17 cellular contexts compared by ENCODE assay signal in the genomic region with DNA sequence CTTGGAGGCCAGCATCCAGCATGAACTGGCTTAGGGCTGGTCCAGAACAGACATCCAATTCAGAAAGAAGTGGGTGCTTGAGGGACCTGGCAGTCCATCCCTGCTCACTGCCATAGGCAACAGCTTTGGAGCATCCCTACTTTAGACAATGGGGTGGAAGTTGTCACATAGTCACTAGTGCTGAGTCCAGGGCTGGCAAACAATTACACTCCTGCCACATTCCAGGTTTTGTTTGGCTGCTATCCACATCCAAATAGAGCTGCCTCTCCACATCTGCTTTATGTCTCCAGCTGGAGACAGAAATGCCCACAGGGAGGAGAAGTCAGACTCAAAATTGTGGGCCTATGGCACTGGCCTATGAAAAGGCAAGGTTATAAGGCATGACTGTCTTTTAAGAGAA. TPM values are rescaled to one million over a fixed set of nuclear protein-coding genes. Genes with fewer than 3 reads are reported as not detected.
"Had no signal": no experiment of that assay in that cellular context is flagged by ENCODE, and none has a peak within 500 bp of the region (broad histone marks: within the 10 kb centered on the region; RNA-seq: fewer than 3 reads in every experiment).

No MANE protein-coding gene starts in this region.

- H3K27ac Mint-ChIP-seq: activated naive CD4-positive, alpha-beta T cell treated with anti-CD3 and anti-CD28 coated beads for 36 hours; endodermal cell; progenitor cell of endocrine pancreas had no signal

- DNase-seq: activated CD8-positive, alpha-beta memory T cell treated with anti-CD3 and anti-CD28 coated beads, Interleukin-2, amount 50 U/mL, for 4 hours; activated naive CD4-positive, alpha-beta T cell treated with anti-CD3 and anti-CD28 coated beads for 36 hours; activated T-cell treated with anti-CD3 and anti-CD28 coated beads, Interleukin-2, amount 50 U/mL, for 4 hours; body of pancreas; caudate nucleus; endodermal cell; foreskin melanocyte; kidney; left lung; stimulated activated CD4-positive, alpha-beta T cell treated with anti-CD3 and anti-CD28 coated beads, Interleukin-2, amount 100 ng/mL, for 24 hours; stimulated activated naive CD8-positive, alpha-beta T cell treated with anti-CD3 and anti-CD28 coated beads, Interleukin-15, Interleukin-2, amounts not matched to agents 100 U/mL and 50 U/mL, for 24 hours; substantia nigra; tibial artery had no signal

- H3K36me3 ChIP-seq: left lung, tibial artery had no signal

- H3K9me3 Mint-ChIP-seq: activated naive CD4-positive, alpha-beta T cell treated with anti-CD3 and anti-CD28 coated beads for 36 hours; activated T-cell treated with anti-CD3 and anti-CD28 coated beads, Interleukin-2, amount 50 U/mL, for 4 hours; endodermal cell; neural crest cell had no signal

- FAIRE-seq: kidney had no signal

- H3K4me1 Mint-ChIP-seq: neural crest cell had no signal

- H3K4me3 ChIP-seq: body of pancreas, left lung, tibial artery had no signal

- H3K4me1 ChIP-seq: body of pancreas, left lung, tibial artery had no signal

- ATAC-seq: activated T-cell treated with anti-CD3 and anti-CD28 coated beads, Interleukin-2, amount 50 U/mL, for 4 hours; body of pancreas; left lung; stimulated activated naive CD8-positive, alpha-beta T cell treated with anti-CD3 and anti-CD28 coated beads, Interleukin-15, Interleukin-2, amounts not matched to agents 100 U/mL and 50 U/mL, for 24 hours had no signal

- H3K9me3 ChIP-seq: body of pancreas, left lung, tibial artery had no signal

- H3K27ac ChIP-seq: body of pancreas, left lung, tibial artery had no signal

- H3K4me3 Mint-ChIP-seq: activated naive CD4-positive, alpha-beta T cell treated with anti-CD3 and anti-CD28 coated beads for 36 hours; activated T-cell treated with anti-CD3 and anti-CD28 coated beads, Interleukin-2, amount 50 U/mL, for 4 hours; endodermal cell; neural crest cell had no signal

RNA-seq across cellular contexts. Expression of gene FSTL4, which starts 7.0 kb away (rescaled TPM):
- total RNA-seq: epithelial cell of proximal tubule; T-helper 2 cell treated with Interferon-gamma antibody and Interleukin-4, amounts not matched to agents 100 ng/mL and 5 ng/mL, for 36 hours had no signal
